10 cellular contexts compared by ENCODE assay signal in genomic region chr1:155934933-155935590, GRCh38. TPM values are rescaled to one million over a fixed set of nuclear protein-coding genes. Genes with fewer than 3 reads are reported as not detected.
DNase-seq lines count a peak whose midpoint lies in the region; ATAC-seq and TF ChIP-seq lines count a peak whose summit lies in the region.
"Had no signal": no experiment of that assay in that cellular context is flagged by ENCODE, and none has a peak within 500 bp of the region (broad histone marks: within the 10 kb centered on the region; RNA-seq: fewer than 3 reads in every experiment).

No MANE protein-coding gene starts in this region.

- peaks cover 51% of the 10 kb centered on the region for H3K4me1 Mint-ChIP-seq in stimulated activated naive CD8-positive, alpha-beta T cell treated with anti-CD3 and anti-CD28 coated beads, Interleukin-15, amount 100 ng/mL, for 72 hours

- DNase-seq in NCI-H2029 treated with DMSO at 0.1 percent for 48 hours (lab: John Stamatoyannopoulos, UW), result peak; percentile 14
- no peak for DNase-seq in NCI-H2029 (lab: John Stamatoyannopoulos, UW)
- peak; percentile 44 to 53 for DNase-seq in SHP77 (lab: John Stamatoyannopoulos, UW)
- peak in 2 of 3 donors; percentile 56 to 58 for DNase-seq in right cardiac atrium
- no peak for DNase-seq in suprapubic skin (ENCODE audit: low spot score in 2 of 2)
- no peak for DNase-seq in GDM1 (lab: John Stamatoyannopoulos, UW)
- no peak for DNase-seq in stimulated activated naive CD8-positive, alpha-beta T cell treated with anti-CD3 and anti-CD28 coated beads, Interleukin-15, amount 100 ng/mL, for 72 hours

- H3K36me3 ChIP-seq in suprapubic skin, result peaks cover 9% of the 10 kb centered on the region

- no peak for TF ChIP-seq POLR2A in suprapubic skin (IDR thresholded peaks at IDR 0.05)

- H3K27ac ChIP-seq in right cardiac atrium (ENCODE audit: low read length), result peak overlapping the region; percentile 60
- H3K27ac ChIP-seq in suprapubic skin, result peak overlapping the region; percentile 92

- H3K27me3 ChIP-seq in right cardiac atrium (ENCODE audit: control insufficient read depth, insufficient read depth), result no peaks in the 10 kb centered on the region
- no peaks in the 10 kb centered on the region for H3K27me3 ChIP-seq in suprapubic skin

- H3K4me3 ChIP-seq in right cardiac atrium (ENCODE audit: low read length) (peak overlapping the region; percentile 71), suprapubic skin (peak overlapping the region; percentile 70)

- TF ChIP-seq CTCF in suprapubic skin (IDR thresholded peaks at IDR 0.05), result no peak

- ATAC-seq in right cardiac atrium (no peak), HG03432 (IDR thresholded peaks at IDR 0.05; ENCODE audit: unreplicated experiment) (no peak)
- ATAC-seq in stimulated activated naive CD8-positive, alpha-beta T cell treated with anti-CD3 and anti-CD28 coated beads, Interleukin-15, amount 100 ng/mL, for 72 hours, result no peak

- intact Hi-C loops in right cardiac atrium (cut with DNase I), result loop anchor here in 1 of 4 donors (5.0 kb wide), 1 partner anchor 57 kb away; no protein-coding TSS in a partner anchor

- peaks cover 3% of the 10 kb centered on the region for H3K4me1 ChIP-seq in right cardiac atrium (ENCODE audit: control insufficient read depth, insufficient read depth, low read length)
- peaks cover 47% of the 10 kb centered on the region for H3K4me1 ChIP-seq in suprapubic skin

- H3K9me3 ChIP-seq in right cardiac atrium (ENCODE audit: control insufficient read depth, low read length) (no peaks in the 10 kb centered on the region), suprapubic skin (no peaks in the 10 kb centered on the region)

- H3K9me3 Mint-ChIP-seq in stimulated activated naive CD8-positive, alpha-beta T cell treated with anti-CD3 and anti-CD28 coated beads, Interleukin-15, amount 100 ng/mL, for 72 hours, result no peaks in the 10 kb centered on the region
- H3K9me3 Mint-ChIP-seq: stimulated activated naive CD8-positive, alpha-beta T cell treated with anti-CD3 and anti-CD28 coated beads, Interleukin-15, Interleukin-2, amounts not matched to agents 100 ng/mL and 50 ng/mL, for 24 hours had no signal

- TF ChIP-seq EP300 in suprapubic skin (IDR thresholded peaks at IDR 0.05), result no peak

- no peaks in the 10 kb centered on the region for H3K27me3 Mint-ChIP-seq in stimulated activated naive CD8-positive, alpha-beta T cell treated with anti-CD3 and anti-CD28 coated beads, Interleukin-15, amount 100 ng/mL, for 72 hours
- H3K27me3 Mint-ChIP-seq: stimulated activated naive CD8-positive, alpha-beta T cell treated with anti-CD3 and anti-CD28 coated beads, Interleukin-15, Interleukin-2, amounts not matched to agents 100 ng/mL and 50 ng/mL, for 24 hours had no signal

- WGBS in right cardiac atrium, result 80% methylated on average over 24 of the region's 24 CpGs
- WGBS in suprapubic skin, result 86% methylated on average over 24 of the region's 24 CpGs

- peak overlapping the region in 1 of 2 donors; percentile 19 for H3K27ac Mint-ChIP-seq in stimulated activated naive CD8-positive, alpha-beta T cell treated with anti-CD3 and anti-CD28 coated beads, Interleukin-15, amount 100 ng/mL, for 72 hours
- H3K27ac Mint-ChIP-seq: stimulated activated naive CD8-positive, alpha-beta T cell treated with anti-CD3 and anti-CD28 coated beads, Interleukin-15, Interleukin-2, amounts not matched to agents 100 ng/mL and 50 ng/mL, for 24 hours had no signal

- no peak overlapping the region for H3K4me3 Mint-ChIP-seq in stimulated activated naive CD8-positive, alpha-beta T cell treated with anti-CD3 and anti-CD28 coated beads, Interleukin-15, amount 100 ng/mL, for 72 hours

RNA-seq across cellular contexts. Expression of gene KHDC4, which starts 0.8 kb away (rescaled TPM):
- total RNA-seq in right cardiac atrium (10 to 100 TPM; 24.0 to 29.3 (median 28.8) TPM), suprapubic skin (100 to 1,000 TPM in 1 of 4 donors, 10 to 100 TPM in 3; 33.6 to 116 (median 50.3) TPM)
- 20.0 TPM for polyA plus RNA-seq in right cardiac atrium

RNA-seq across cellular contexts. Expression of gene RXFP4, which starts 6.4 kb away (rescaled TPM):
- total RNA-seq in right cardiac atrium (not detected), suprapubic skin (not detected)
- not detected for polyA plus RNA-seq in right cardiac atrium
- total RNA-seq: Daoy had no signal

RNA-seq across cellular contexts. Expression of gene RIT1, which starts 23.9 kb away (rescaled TPM):
- total RNA-seq in right cardiac atrium (10 to 100 TPM; 21.6 to 26.2 (median 22.5) TPM), suprapubic skin (10 to 100 TPM; 18.1 to 30.8 (median 23.8) TPM)
- polyA plus RNA-seq in right cardiac atrium, result 9.4 TPM

RNA-seq across cellular contexts. Expression of gene ARHGEF2, which starts 43.3 kb away (rescaled TPM):
- total RNA-seq in right cardiac atrium (10 to 100 TPM; 56.6 to 75.7 (median 66.7) TPM), suprapubic skin (10 to 100 TPM; 13.7 to 42.1 (median 20.6) TPM)
- 34.9 TPM for polyA plus RNA-seq in right cardiac atrium

Comparison
In these comparisons a context has a peak if more than half of its experiments do, and no peak if none do; other contexts are left out.
1. DNase-seq: peak in NCI-H2029 treated with DMSO at 0.1 percent for 48 hours (single experiment), SHP77 (2 of 2) and right cardiac atrium (2 of 3); none in NCI-H2029 (single experiment), suprapubic skin (0 of 2), GDM1 (single experiment) and stimulated activated naive CD8-positive, alpha-beta T cell treated with anti-CD3 and anti-CD28 coated beads, Interleukin-15, amount 100 ng/mL, for 72 hours (0 of 2).